Comparison of ENCODE assay signal across 1 cellular context in genomic region chr17:65559802-65560627, GRCh38.
A peak's percentile ranks its signal among the peaks of the same experiment; 100 is the strongest.
TF ChIP-seq lines count a peak whose summit lies in the region.

No MANE protein-coding gene starts in this region.

TF ChIP-seq in HepG2, 621 proteins besides CTCF, POLR2A, EP300 and RAD21 (continued from another document and continues in another):
- no peak for TF ChIP-seq DMTF1 (CRISPR knock-in tag; IDR thresholded peaks at IDR 0.05)
- TF ChIP-seq REL (CRISPR knock-in tag; conservative IDR thresholded peaks at IDR 0.05): no peak
- 0 out of 2 replicates have a peak, but pooled peaks have one; percentile 5 for TF ChIP-seq SALL1 (CRISPR knock-in tag; IDR thresholded peaks at IDR 0.05)
- TF ChIP-seq ZNF841 (CRISPR knock-in tag; IDR thresholded peaks at IDR 0.05; ENCODE audit: borderline replicate concordance): peak; percentile 76; the same call in 1 of the 2 replicates
- no peak for TF ChIP-seq ZNF337 (CRISPR knock-in tag; IDR thresholded peaks at IDR 0.05; ENCODE audit: borderline replicate concordance, low read depth)
- peak; percentile 38; the same call in 1 of the 2 replicates for TF ChIP-seq KMT2A (CRISPR knock-in tag; IDR thresholded peaks at IDR 0.05)
- TF ChIP-seq ZNF781 (CRISPR knock-in tag; IDR thresholded peaks at IDR 0.05; ENCODE audit: borderline replicate concordance, not compliant biosample characterization): no peak
- peak; percentile 56; the same call in 1 of the 2 replicates for TF ChIP-seq ZNF563 (CRISPR knock-in tag; IDR thresholded peaks at IDR 0.05)
- no peak for TF ChIP-seq SMARCE1 (IDR thresholded peaks at IDR 0.05; ENCODE audit: borderline replicate concordance)
- TF ChIP-seq ZNF660 (CRISPR knock-in tag; IDR thresholded peaks at IDR 0.05; ENCODE audit: borderline replicate concordance, low read depth): no peak
- TF ChIP-seq ZNF414 (CRISPR knock-in tag; IDR thresholded peaks at IDR 0.05): no peak
- 0 out of 2 replicates have a peak, but pooled peaks have one; percentile 8 for TF ChIP-seq FOXO1 (CRISPR knock-in tag; IDR thresholded peaks at IDR 0.05)
- TF ChIP-seq BATF2 (CRISPR knock-in tag; IDR thresholded peaks at IDR 0.05): peak; percentile 82; the same call in 1 of the 2 replicates
- TF ChIP-seq SMC3 (IDR thresholded peaks at IDR 0.05; ENCODE audit: low read length): no peak
- TF ChIP-seq GFI1 (CRISPR knock-in tag; IDR thresholded peaks at IDR 0.05; ENCODE audit: borderline replicate concordance): peak; percentile 13; the same call in 1 of the 2 replicates
- TF ChIP-seq SP2 (CRISPR knock-in tag; IDR thresholded peaks at IDR 0.05): no peak
- no peak for TF ChIP-seq FOXK2 (IDR thresholded peaks at IDR 0.05)
- no peak for TF ChIP-seq REXO4 (CRISPR knock-in tag; IDR thresholded peaks at IDR 0.05; ENCODE audit: borderline replicate concordance)
- peak; percentile 38; the same call in 1 of the 2 replicates for TF ChIP-seq PAXIP1 (CRISPR knock-in tag; conservative IDR thresholded peaks at IDR 0.05)
- TF ChIP-seq CHD4 (IDR thresholded peaks at IDR 0.05; ENCODE audit: borderline replicate concordance, low read length): no peak
- 0 out of 2 replicates have a peak, but pooled peaks have one; percentile 67 for TF ChIP-seq ZNF343 (CRISPR knock-in tag; IDR thresholded peaks at IDR 0.05)
- peak; percentile 47; the same call in 1 of the 2 replicates for TF ChIP-seq ZNF260 (CRISPR knock-in tag; IDR thresholded peaks at IDR 0.05; ENCODE audit: borderline replicate concordance, low read depth)
- TF ChIP-seq ZBTB37 (CRISPR knock-in tag; IDR thresholded peaks at IDR 0.05): no peak
- 0 out of 2 replicates have a peak, but pooled peaks have one; percentile 41 for TF ChIP-seq WIZ (CRISPR knock-in tag; IDR thresholded peaks at IDR 0.05)
- TF ChIP-seq NR2F6 (IDR thresholded peaks at IDR 0.05): no peak
- TF ChIP-seq NR2F6 (CRISPR knock-in tag; IDR thresholded peaks at IDR 0.05): 0 out of 2 replicates have a peak, but pooled peaks have one; percentile 5
- no peak for TF ChIP-seq ZNF713 (CRISPR knock-in tag; IDR thresholded peaks at IDR 0.05)
- no peak for TF ChIP-seq ZNF296 (CRISPR knock-in tag; conservative IDR thresholded peaks at IDR 0.05)
- TF ChIP-seq ZNF496 (CRISPR knock-in tag; IDR thresholded peaks at IDR 0.05; ENCODE audit: insufficient replicate concordance): no peak
- no peak for TF ChIP-seq NFE2L2 (IDR thresholded peaks at IDR 0.05; ENCODE audit: low read length)
- TF ChIP-seq NFKB2 (CRISPR knock-in tag; IDR thresholded peaks at IDR 0.05; ENCODE audit: borderline replicate concordance): peak; percentile 54; the same call in 1 of the 2 replicates
- TF ChIP-seq HNF1A (IDR thresholded peaks at IDR 0.05; ENCODE audit: low read depth): no peak
- peak; percentile 43; the same call in 1 of the 2 replicates for TF ChIP-seq HNF1A (CRISPR knock-in tag; IDR thresholded peaks at IDR 0.05; ENCODE audit: borderline replicate concordance)
- no peak for TF ChIP-seq ZNF143 (CRISPR knock-in tag; IDR thresholded peaks at IDR 0.05)
- 0 out of 2 replicates have a peak, but pooled peaks have one; percentile 23 for TF ChIP-seq CBX5 (CRISPR knock-in tag; IDR thresholded peaks at IDR 0.05; ENCODE audit: borderline replicate concordance)
- TF ChIP-seq ZNF747 (CRISPR knock-in tag; IDR thresholded peaks at IDR 0.05; ENCODE audit: borderline replicate concordance): peak; percentile 77; the same call in 1 of the 2 replicates
- no peak for TF ChIP-seq ATF6 (CRISPR knock-in tag; conservative IDR thresholded peaks at IDR 0.05)
- TF ChIP-seq ZNF451 (CRISPR knock-in tag; IDR thresholded peaks at IDR 0.05): no peak; the same call in none of the 2 replicates
- TF ChIP-seq ZNF124 (CRISPR knock-in tag; IDR thresholded peaks at IDR 0.05): no peak
- TF ChIP-seq CENPX (CRISPR knock-in tag; IDR thresholded peaks at IDR 0.05): no peak
- no peak for TF ChIP-seq PBX3 (CRISPR knock-in tag; IDR thresholded peaks at IDR 0.05; ENCODE audit: borderline replicate concordance)
- no peak for TF ChIP-seq HMGA1 (CRISPR knock-in tag; conservative IDR thresholded peaks at IDR 0.05)
- TF ChIP-seq ZSCAN21 (CRISPR knock-in tag; IDR thresholded peaks at IDR 0.05; ENCODE audit: borderline replicate concordance): 0 out of 2 replicates have a peak, but pooled peaks have one; percentile 30
- no peak for TF ChIP-seq SNRNP70 (IDR thresholded peaks at IDR 0.05; ENCODE audit: low read depth, low read length)
- 0 out of 2 replicates have a peak, but pooled peaks have one; percentile 9 for TF ChIP-seq ZBTB3 (CRISPR knock-in tag; IDR thresholded peaks at IDR 0.05; ENCODE audit: borderline replicate concordance, low read depth)
- no peak for TF ChIP-seq MXD1 (CRISPR knock-in tag; IDR thresholded peaks at IDR 0.05)
- TF ChIP-seq ZNF484 (CRISPR knock-in tag; IDR thresholded peaks at IDR 0.05; ENCODE audit: borderline replicate concordance, low read depth): peak; percentile 22; the same call in 1 of the 2 replicates
- 0 out of 2 replicates have a peak, but pooled peaks have one; percentile 23 for TF ChIP-seq MXD4 (CRISPR knock-in tag; IDR thresholded peaks at IDR 0.05)
- no peak for TF ChIP-seq MED1 (CRISPR knock-in tag; IDR thresholded peaks at IDR 0.05)
- TF ChIP-seq SIN3B (IDR thresholded peaks at IDR 0.05; ENCODE audit: low read length): no peak
- TF ChIP-seq NCOR1 (IDR thresholded peaks at IDR 0.05; ENCODE audit: borderline replicate concordance, low read length): no peak
- TF ChIP-seq AGO1 (IDR thresholded peaks at IDR 0.05; ENCODE audit: low read depth, low read length, poor library complexity, severe bottlenecking): no peak
- TF ChIP-seq RXRB (CRISPR knock-in tag; IDR thresholded peaks at IDR 0.05; ENCODE audit: borderline replicate concordance): no peak
- TF ChIP-seq BRD4 (CRISPR knock-in tag; IDR thresholded peaks at IDR 0.05): peak; percentile 21; the same call in 1 of the 2 replicates
